In the genomic region with DNA sequence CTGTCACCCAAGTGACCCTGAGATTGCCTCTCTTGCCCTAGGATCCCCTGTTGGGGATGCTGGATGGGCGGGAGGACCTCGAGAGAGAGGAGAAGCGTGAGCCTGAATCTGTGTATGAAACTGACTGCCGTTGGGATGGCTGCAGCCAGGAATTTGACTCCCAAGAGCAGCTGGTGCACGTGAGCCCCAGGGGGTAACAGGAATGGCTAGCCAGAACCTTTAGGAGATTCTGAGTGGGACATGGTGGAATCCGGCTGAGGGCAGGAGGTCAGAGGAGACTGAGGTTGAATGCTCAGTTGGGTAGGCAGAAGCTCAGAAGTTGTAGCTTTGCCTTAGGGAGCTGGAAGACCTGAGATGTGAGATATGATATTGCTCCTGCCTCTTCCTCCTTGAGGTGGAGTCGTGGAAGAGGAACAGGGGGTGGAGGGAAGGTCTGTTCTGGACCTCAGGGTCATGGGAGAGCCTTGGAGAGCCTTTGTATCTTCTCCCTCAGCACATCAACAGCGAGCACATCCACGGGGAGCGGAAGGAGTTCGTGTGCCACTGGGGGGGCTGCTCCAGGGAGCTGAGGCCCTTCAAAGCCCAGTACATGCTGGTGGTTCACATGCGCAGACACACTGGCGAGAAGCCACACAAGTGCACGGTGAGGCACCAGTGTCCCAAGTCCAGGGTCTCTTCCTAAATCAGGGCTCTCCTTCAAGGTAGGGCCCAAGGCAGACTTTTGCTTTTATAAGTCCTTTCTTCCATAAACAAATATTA, we compare ENCODE assay signal across 28 cellular contexts. TPM values are rescaled to one million over a fixed set of nuclear protein-coding genes. Genes with fewer than 3 reads are reported as not detected.
DNase-seq lines count a peak whose midpoint lies in the region; ATAC-seq and TF ChIP-seq lines count a peak whose summit lies in the region.
"Had no signal": no experiment of that assay in that cellular context is flagged by ENCODE, and none has a peak within 500 bp of the region (broad histone marks: within the 10 kb centered on the region; RNA-seq: fewer than 3 reads in every experiment).

No MANE protein-coding gene starts in this region.

- ATAC-seq in activated naive CD4-positive, alpha-beta T cell treated with anti-CD3 and anti-CD28 coated beads, Interleukin-2, amount 50 U/mL, for 72 hours = no peak

- H3K36me3 ChIP-seq in spleen = peaks cover 0 to 48% (median 25%) of the 10 kb centered on the region in 6 donors
- H3K36me3 ChIP-seq in endodermal cell (ENCODE audit: control insufficient read depth, insufficient read depth, low read length) = no peaks in the 10 kb centered on the region

- H3K9me3 Mint-ChIP-seq in activated naive CD4-positive, alpha-beta T cell treated with anti-CD3 and anti-CD28 coated beads, Interleukin-2, amount 50 U/mL, for 72 hours = no peaks in the 10 kb centered on the region
- no peaks in the 10 kb centered on the region for H3K9me3 Mint-ChIP-seq in activated naive CD4-positive, alpha-beta T cell treated with anti-CD3 and anti-CD28 coated beads, Interleukin-2, amount 10 ng/mL, durations not matched to agents 7 days and 5 days
- H3K9me3 Mint-ChIP-seq in dendritic cell treated with granulocyte-macrophage colony-stimulating factor and Interleukin-4, amounts not matched to agents 40 ng/mL and 50 ng/mL, for 4 days = no peaks in the 10 kb centered on the region
- H3K9me3 Mint-ChIP-seq in endodermal cell (no peaks in the 10 kb centered on the region), nephron progenitor cell (no peaks in the 10 kb centered on the region)
- H3K9me3 Mint-ChIP-seq: activated CD4-positive, alpha-beta T cell treated with anti-CD3 and anti-CD28 coated beads, Interleukin-2, amount 10 ng/mL, durations not matched to agents 7 days and 5 days; activated T-helper 1 cell treated with anti-CD3 and anti-CD28 coated beads, Interleukin-12 subunit alpha, Interleukin-12 subunit beta, Interleukin-2, Interleukin-4 antibody, amounts not matched to agents 30 ng/mL and 10 ng/mL and 1 ng/mL, durations not matched to agents 14 hours and 24 hours and 36 hours; T-helper 2 cell treated with Interferon-gamma antibody and Interleukin-4, amounts not matched to agents 5 μg/mL and 100 μg/mL, for 36 hours had no signal

- H3K27ac Mint-ChIP-seq in activated naive CD4-positive, alpha-beta T cell treated with anti-CD3 and anti-CD28 coated beads, Interleukin-2, amount 50 U/mL, for 72 hours = peak overlapping the region; percentile 7 to 22
- H3K27ac Mint-ChIP-seq in activated naive CD4-positive, alpha-beta T cell treated with anti-CD3 and anti-CD28 coated beads, Interleukin-2, amount 10 ng/mL, durations not matched to agents 7 days and 5 days = no peak overlapping the region
- peak overlapping the region; percentile 2 for H3K27ac Mint-ChIP-seq in dendritic cell treated with granulocyte-macrophage colony-stimulating factor and Interleukin-4, amounts not matched to agents 40 ng/mL and 50 ng/mL, for 4 days
- H3K27ac Mint-ChIP-seq in endodermal cell = no peak overlapping the region
- H3K27ac Mint-ChIP-seq in nephron progenitor cell = no peak overlapping the region
- H3K27ac Mint-ChIP-seq: activated CD4-positive, alpha-beta T cell treated with anti-CD3 and anti-CD28 coated beads, Interleukin-2, amount 10 ng/mL, durations not matched to agents 7 days and 5 days; activated T-helper 1 cell treated with anti-CD3 and anti-CD28 coated beads, Interleukin-12 subunit alpha, Interleukin-12 subunit beta, Interleukin-2, Interleukin-4 antibody, amounts not matched to agents 30 ng/mL and 10 ng/mL and 1 ng/mL, durations not matched to agents 14 hours and 24 hours and 36 hours; T-helper 2 cell treated with Interferon-gamma antibody and Interleukin-4, amounts not matched to agents 5 μg/mL and 100 μg/mL, for 36 hours had no signal

- 75 to 78% (median 77%) methylated on average over 14 of the region's 14 CpGs for WGBS in spleen, 5 donors
- WGBS in endodermal cell (ENCODE audit: insufficient coverage in 1 of 2, insufficient read length in 1 of 2), 2 experiments = 92 to 93% methylated on average over 7 to 13 of the region's 14 CpGs

- no peak for DNase-seq in activated naive CD4-positive, alpha-beta T cell treated with anti-CD3 and anti-CD28 coated beads, Interleukin-2, amount 50 U/mL, for 72 hours (ENCODE audit: low spot score in 2 of 2)
- DNase-seq in activated naive CD4-positive, alpha-beta T cell treated with anti-CD3 and anti-CD28 coated beads, Interleukin-2, amount 10 ng/mL, durations not matched to agents 7 days and 5 days = no peak
- peak; percentile 76 for DNase-seq in spleen
- DNase-seq in endodermal cell = no peak
- DNase-seq in nephron progenitor cell = no peak
- DNase-seq: activated CD4-positive, alpha-beta T cell treated with anti-CD3 and anti-CD28 coated beads, Interleukin-2, amount 10 ng/mL, durations not matched to agents 7 days and 5 days; AML-193; erythroblast; GDM1; head of caudate nucleus; kidney glomerular epithelial cell; NCI-H1436; NCI-H2107; NCI-H446 treated with DMSO at 0.1 percent for 48 hours; occipital lobe; SK-N-SH; small intestine; stimulated activated CD4-positive, alpha-beta T cell treated with anti-CD3 and anti-CD28 coated beads, Interleukin-2, amount 100 ng/mL, for 24 hours; substantia nigra had no signal

- H3K4me3 ChIP-seq in spleen (no peak overlapping the region), endodermal cell (ENCODE audit: low read length) (no peak overlapping the region)
- H3K4me3 ChIP-seq: lung had no signal

- H3K27ac ChIP-seq in spleen (no peak overlapping the region), endodermal cell (ENCODE audit: low read depth, low read length) (no peak overlapping the region)

- no peak overlapping the region for H3K9ac ChIP-seq in endodermal cell (ENCODE audit: extremely low read depth, low read length, poor library complexity, severe bottlenecking)
- H3K9ac ChIP-seq: SK-N-SH had no signal

- no peak for TF ChIP-seq POLR2A in spleen (IDR thresholded peaks at IDR 0.05)

- H3K27me3 ChIP-seq in spleen (replicated peaks in 1 of 7) (peaks cover 0 to 16% (median 10%) of the 10 kb centered on the region in 7 donors), endodermal cell (ENCODE audit: control insufficient read depth, insufficient read depth, low read length, poor library complexity, severe bottlenecking) (peaks cover 25% of the 10 kb centered on the region)

- H3K4me1 ChIP-seq in spleen (peaks cover 14 to 49% (median 28%) of the 10 kb centered on the region in 6 donors), endodermal cell (ENCODE audit: control insufficient read depth, insufficient read depth, low read length) (no peaks in the 10 kb centered on the region)

- CTCF ChIA-PET in activated naive CD4-positive, alpha-beta T cell treated with anti-CD3 and anti-CD28 coated beads, Interleukin-2, amount 10 ng/mL, durations not matched to agents 7 days and 5 days (lab: Charles Lee) = interaction anchor here (1.3 to 7.5 kb wide), 3 partner anchors 10 to 13 kb away, joined by 4 to 67 read pairs (median 12); partner anchors contain the start of gene INHBE

- intact Hi-C loops in dendritic cell treated with granulocyte-macrophage colony-stimulating factor and Interleukin-4, amounts not matched to agents 40 ng/mL and 50 ng/mL, for 4 days (cut with micrococcal nuclease) = no loop called here
- intact Hi-C loops in spleen (cut with DNase I; ENCODE audit: low total_unique reads) = no loop called here

- no peak overlapping the region for H3K4me3 Mint-ChIP-seq in activated naive CD4-positive, alpha-beta T cell treated with anti-CD3 and anti-CD28 coated beads, Interleukin-2, amount 10 ng/mL, durations not matched to agents 7 days and 5 days
- H3K4me3 Mint-ChIP-seq in dendritic cell treated with granulocyte-macrophage colony-stimulating factor and Interleukin-4, amounts not matched to agents 40 ng/mL and 50 ng/mL, for 4 days = no peak overlapping the region
- H3K4me3 Mint-ChIP-seq in endodermal cell (no peak overlapping the region), nephron progenitor cell (no peak overlapping the region)
- H3K4me3 Mint-ChIP-seq: activated CD4-positive, alpha-beta T cell treated with anti-CD3 and anti-CD28 coated beads, Interleukin-2, amount 10 ng/mL, durations not matched to agents 7 days and 5 days; activated T-helper 1 cell treated with anti-CD3 and anti-CD28 coated beads, Interleukin-12 subunit alpha, Interleukin-12 subunit beta, Interleukin-2, Interleukin-4 antibody, amounts not matched to agents 30 ng/mL and 10 ng/mL and 1 ng/mL, durations not matched to agents 14 hours and 24 hours and 36 hours; T-helper 2 cell treated with Interferon-gamma antibody and Interleukin-4, amounts not matched to agents 5 μg/mL and 100 μg/mL, for 36 hours had no signal

- TF ChIP-seq CTCF in spleen (IDR thresholded peaks at IDR 0.05 in 8 of 11, conservative IDR thresholded peaks at IDR 0.05 in 3 of 11) (no peak), endodermal cell (conservative IDR thresholded peaks at IDR 0.05) (no peak), nephron progenitor cell (IDR thresholded peaks at IDR 0.05) (no peak)

- H3K27me3 Mint-ChIP-seq in activated naive CD4-positive, alpha-beta T cell treated with anti-CD3 and anti-CD28 coated beads, Interleukin-2, amount 10 ng/mL, durations not matched to agents 7 days and 5 days = peaks cover 27% of the 10 kb centered on the region
- peaks cover 26% of the 10 kb centered on the region for H3K27me3 Mint-ChIP-seq in dendritic cell treated with granulocyte-macrophage colony-stimulating factor and Interleukin-4, amounts not matched to agents 40 ng/mL and 50 ng/mL, for 4 days
- H3K27me3 Mint-ChIP-seq in endodermal cell (ENCODE audit: insufficient read depth) (peaks cover 43% of the 10 kb centered on the region), nephron progenitor cell (ENCODE audit: low read depth, poor library complexity) (peaks cover 65% of the 10 kb centered on the region)

- peaks cover 0 to 4% of the 10 kb centered on the region in 2 donors for H3K36me3 Mint-ChIP-seq in activated naive CD4-positive, alpha-beta T cell treated with anti-CD3 and anti-CD28 coated beads, Interleukin-2, amount 50 U/mL, for 72 hours
- H3K36me3 Mint-ChIP-seq in activated naive CD4-positive, alpha-beta T cell treated with anti-CD3 and anti-CD28 coated beads, Interleukin-2, amount 10 ng/mL, durations not matched to agents 7 days and 5 days = peaks cover 26% of the 10 kb centered on the region
- H3K36me3 Mint-ChIP-seq in dendritic cell treated with granulocyte-macrophage colony-stimulating factor and Interleukin-4, amounts not matched to agents 40 ng/mL and 50 ng/mL, for 4 days (ENCODE audit: low read depth) = peaks cover 40% of the 10 kb centered on the region
- H3K36me3 Mint-ChIP-seq in endodermal cell (ENCODE audit: low read depth) (no peaks in the 10 kb centered on the region), nephron progenitor cell (ENCODE audit: low read depth) (no peaks in the 10 kb centered on the region)

- H3K4me1 Mint-ChIP-seq in activated naive CD4-positive, alpha-beta T cell treated with anti-CD3 and anti-CD28 coated beads, Interleukin-2, amount 10 ng/mL, durations not matched to agents 7 days and 5 days = peaks cover 45% of the 10 kb centered on the region
- H3K4me1 Mint-ChIP-seq in dendritic cell treated with granulocyte-macrophage colony-stimulating factor and Interleukin-4, amounts not matched to agents 40 ng/mL and 50 ng/mL, for 4 days (ENCODE audit: low read depth) = peaks cover 63% of the 10 kb centered on the region
- H3K4me1 Mint-ChIP-seq in endodermal cell = peaks cover 8% of the 10 kb centered on the region
- peaks cover 21% of the 10 kb centered on the region for H3K4me1 Mint-ChIP-seq in nephron progenitor cell

- H3K9me3 ChIP-seq in spleen (no peaks in the 10 kb centered on the region), endodermal cell (ENCODE audit: control insufficient read depth, low read length) (no peaks in the 10 kb centered on the region)
- H3K9me3 ChIP-seq: SK-N-SH had no signal

RNA-seq across cellular contexts. Expression of gene GLI1, which starts 6.3 kb away (rescaled TPM):
- under 1 TPM in 1 of 2 donors, not detected in 1; 0.49 TPM for total RNA-seq in activated naive CD4-positive, alpha-beta T cell treated with anti-CD3 and anti-CD28 coated beads, Interleukin-2, amount 50 U/mL, for 72 hours
- total RNA-seq in spleen (1 to 10 TPM in 4 of 7 donors, under 1 TPM in 3; 0.46 to 3.6 (median 1.1) TPM), endodermal cell (1 to 10 TPM; 3.4 to 6.4 TPM)
- 1 to 10 TPM in 1 of 3 donors, under 1 TPM in 2; 0.63 to 1.2 (median 0.77) TPM for polyA plus RNA-seq in spleen
- polyA plus RNA-seq in endodermal cell (2013, experiment 1 of 2) = 3.6 TPM
- 2.3 TPM for polyA plus RNA-seq in endodermal cell (2013, experiment 2 of 2)

RNA-seq across cellular contexts. Expression of gene INHBE, which starts 10.8 kb away (rescaled TPM):
- total RNA-seq in activated naive CD4-positive, alpha-beta T cell treated with anti-CD3 and anti-CD28 coated beads, Interleukin-2, amount 50 U/mL, for 72 hours = under 1 TPM; 0.18 to 0.23 TPM
- total RNA-seq in spleen = not detected
- polyA plus RNA-seq in spleen = under 1 TPM in 1 of 3 donors, not detected in 2; 0.02 TPM
- under 1 TPM; 0.24 to 0.29 TPM for total RNA-seq in endodermal cell
- polyA plus RNA-seq in endodermal cell (2013, experiment 1 of 2) = 5.3 TPM
- 1.9 TPM for polyA plus RNA-seq in endodermal cell (2013, experiment 2 of 2)
- total RNA-seq: activated CD4-positive, alpha-beta T cell treated with anti-CD3 and anti-CD28 coated beads, Interleukin-2, amount 10 ng/mL, durations not matched to agents 7 days and 5 days; cerebellum; occipital lobe; urinary bladder had no signal
- polyA plus RNA-seq: lung had no signal

RNA-seq across cellular contexts. Expression of gene ARHGAP9, which starts 13.7 kb away (rescaled TPM):
- total RNA-seq in activated naive CD4-positive, alpha-beta T cell treated with anti-CD3 and anti-CD28 coated beads, Interleukin-2, amount 50 U/mL, for 72 hours = 100 to 1,000 TPM; 151 to 195 TPM
- total RNA-seq in spleen (100 to 1,000 TPM; 148 to 328 (median 226) TPM), endodermal cell (1 to 10 TPM; 1.3 to 1.6 TPM)
- 100 to 1,000 TPM; 190 to 400 (median 251) TPM for polyA plus RNA-seq in spleen
- polyA plus RNA-seq in endodermal cell (2013, experiment 1 of 2) = 0.82 TPM
- polyA plus RNA-seq in endodermal cell (2013, experiment 2 of 2) = 0.87 TPM
- total RNA-seq: H4, renal cortical epithelial cell had no signal

RNA-seq across cellular contexts. Expression of gene MARS1, which starts 21.9 kb away (rescaled TPM):
- total RNA-seq in activated naive CD4-positive, alpha-beta T cell treated with anti-CD3 and anti-CD28 coated beads, Interleukin-2, amount 50 U/mL, for 72 hours = 100 to 1,000 TPM; 267 to 292 TPM
- total RNA-seq in spleen (100 to 1,000 TPM in 4 of 7 donors, 10 to 100 TPM in 3; 72.4 to 186 (median 146) TPM), endodermal cell (100 to 1,000 TPM; 254 to 263 TPM)
- polyA plus RNA-seq in spleen = 100 to 1,000 TPM in 1 of 3 donors, 10 to 100 TPM in 2; 67.4 to 104 (median 89.2) TPM
- polyA plus RNA-seq in endodermal cell (2013, experiment 1 of 2) = 194 TPM
- 152 TPM for polyA plus RNA-seq in endodermal cell (2013, experiment 2 of 2)

RNA-seq across cellular contexts. Expression of gene INHBC, which starts 31.3 kb away (rescaled TPM):
- total RNA-seq in activated naive CD4-positive, alpha-beta T cell treated with anti-CD3 and anti-CD28 coated beads, Interleukin-2, amount 50 U/mL, for 72 hours = not detected
- total RNA-seq in spleen (under 1 TPM in 1 of 7 donors, not detected in 6; 0.19 TPM), endodermal cell (not detected)
- not detected for polyA plus RNA-seq in spleen
- 0.11 TPM for polyA plus RNA-seq in endodermal cell (2013, experiment 1 of 2)
- polyA plus RNA-seq in endodermal cell (2013, experiment 2 of 2) = not detected
- total RNA-seq: activated CD4-positive, alpha-beta T cell treated with anti-CD3 and anti-CD28 coated beads, Interleukin-2, amount 10 ng/mL, durations not matched to agents 7 days and 5 days; activated T-helper 1 cell treated with anti-CD3 and anti-CD28 coated beads, Interleukin-12 subunit alpha, Interleukin-12 subunit beta, Interleukin-2, Interleukin-4 antibody, amounts not matched to agents 30 ng/mL and 10 ng/mL and 1 ng/mL, durations not matched to agents 14 hours and 24 hours and 36 hours; cerebellum; fibroblast of villous mesenchyme; H4; lung; occipital lobe; renal cortical epithelial cell; urinary bladder had no signal

Comparison
In these comparisons a context has a peak if more than half of its experiments do, and no peak if none do; other contexts are left out.
1. H3K27ac Mint-ChIP-seq: peak in activated naive CD4-positive, alpha-beta T cell treated with anti-CD3 and anti-CD28 coated beads, Interleukin-2, amount 50 U/mL, for 72 hours (2 of 2) and dendritic cell treated with granulocyte-macrophage colony-stimulating factor and Interleukin-4, amounts not matched to agents 40 ng/mL and 50 ng/mL, for 4 days (single experiment); none in activated naive CD4-positive, alpha-beta T cell treated with anti-CD3 and anti-CD28 coated beads, Interleukin-2, amount 10 ng/mL, durations not matched to agents 7 days and 5 days (single experiment), endodermal cell (single experiment) and nephron progenitor cell (single experiment).
2. RNA of gene ARHGAP9, which starts 13.7 kb away (total RNA-seq): 148 to 328 TPM in spleen and 151 to 195 TPM in activated naive CD4-positive, alpha-beta T cell treated with anti-CD3 and anti-CD28 coated beads, Interleukin-2, amount 50 U/mL, for 72 hours; 1.3 to 1.6 TPM in endodermal cell; every median in the first group is over 10 times any median in the second.